ENCODE assay signal across 1 cellular context in genomic region chr1:25861316-25862286, GRCh38.
TF ChIP-seq lines count a peak whose summit lies in the region.

No MANE protein-coding gene starts in this region.

TF ChIP-seq in K562, 482 proteins besides CTCF, POLR2A, EP300 and RAD21 (continued from another document and continues in another):
- TF ChIP-seq CTBP1 (IDR thresholded peaks at IDR 0.05; ENCODE audit: borderline replicate concordance) (peak; percentile 80; the same call in 1 of the 2 replicates), ZC3H4 (CRISPR knock-in tag; IDR thresholded peaks at IDR 0.05; ENCODE audit: borderline replicate concordance) (no peak), RFX7 (CRISPR knock-in tag; IDR thresholded peaks at IDR 0.05) (0 out of 2 replicates have a peak, but pooled peaks have one; percentile 1), SP2 (IDR thresholded peaks at IDR 0.05; ENCODE audit: extremely low read depth, low read depth, low read length, poor library complexity, severe bottlenecking) (no peak), SREBF2 (CRISPR knock-in tag; IDR thresholded peaks at IDR 0.05) (no peak), E2F3 (CRISPR knock-in tag; IDR thresholded peaks at IDR 0.05) (0 out of 2 replicates have a peak, but pooled peaks have one; percentile 31), GABPB1 (CRISPR knock-in tag; IDR thresholded peaks at IDR 0.05) (no peak), ZNF274 (IDR thresholded peaks at IDR 0.05; ENCODE audit: borderline replicate concordance, low read depth, low read length) (no peak), KDM5B (IDR thresholded peaks at IDR 0.05; ENCODE audit: insufficient replicate concordance, low read depth, low read length) (no peak), PHB2 (IDR thresholded peaks at IDR 0.05; ENCODE audit: low read depth) (peak; percentile 66; the same call in 1 of the 2 replicates), ASH1L (IDR thresholded peaks at IDR 0.05; ENCODE audit: borderline replicate concordance, low read depth, partially characterized antibody) (no peak), ZNF316 (IDR thresholded peaks at IDR 0.05) (no peak), ZBTB7A (IDR thresholded peaks at IDR 0.05; ENCODE audit: borderline replicate concordance, control insufficient read depth, low read depth, low read length) (peak; percentile 98), SOX6 (IDR thresholded peaks at IDR 0.05) (peak; percentile 79), BRD9 (IDR thresholded peaks at IDR 0.05; ENCODE audit: low read depth, partially characterized antibody) (peak; percentile 72), KAT7 (CRISPR knock-in tag; IDR thresholded peaks at IDR 0.05; ENCODE audit: borderline replicate concordance) (peak; percentile 79; the same call in 1 of the 2 replicates), ESRRB (CRISPR knock-in tag; IDR thresholded peaks at IDR 0.05; ENCODE audit: borderline replicate concordance) (peak; percentile 37; the same call in 1 of the 2 replicates), CEBPB (tag; IDR thresholded peaks at IDR 0.05) (no peak), HDAC2 (IDR thresholded peaks at IDR 0.05) (peak; percentile 80; the same call in 1 of the 2 replicates), BRD4 (IDR thresholded peaks at IDR 0.05) (no peak), SRSF3 (IDR thresholded peaks at IDR 0.05; ENCODE audit: insufficient read depth, low read length) (no peak), NFIC (IDR thresholded peaks at IDR 0.05) (peak; percentile 20; the same call in 1 of the 2 replicates), ZNF512 (tag; IDR thresholded peaks at IDR 0.05) (no peak), ARID1B (IDR thresholded peaks at IDR 0.05) (peak; percentile 91), ARID3A (IDR thresholded peaks at IDR 0.05; ENCODE audit: borderline replicate concordance, low read depth, low read length) (peak; percentile 31), HCFC1 (IDR thresholded peaks at IDR 0.05; ENCODE audit: low read depth, low read length) (no peak), RBM22 (IDR thresholded peaks at IDR 0.05; ENCODE audit: low read depth, low read length, poor library complexity, severe bottlenecking) (no peak), SMARCA4 (IDR thresholded peaks at IDR 0.05) (peak; percentile 94), ZNF3 (CRISPR knock-in tag; IDR thresholded peaks at IDR 0.05) (no peak), ZBTB2 (IDR thresholded peaks at IDR 0.05) (peak; percentile 89), TARDBP (IDR thresholded peaks at IDR 0.05) (no peak), NR2C1 (IDR thresholded peaks at IDR 0.05) (peak; percentile 49; the same call in 1 of the 2 replicates), NR2C1 (tag; IDR thresholded peaks at IDR 0.05) (peak; percentile 46; the same call in 1 of the 2 replicates), PYGO2 (tag; IDR thresholded peaks at IDR 0.05) (no peak), COPS2 (conservative IDR thresholded peaks at IDR 0.05) (no peak), BHLHE40 (IDR thresholded peaks at IDR 0.05; ENCODE audit: low read length) (no peak), TAF7 (tag; IDR thresholded peaks at IDR 0.05) (0 out of 2 replicates have a peak, but pooled peaks have one; percentile 10), TCFL5 (CRISPR knock-in tag; conservative IDR thresholded peaks at IDR 0.05) (no peak), ZNF347 (CRISPR knock-in tag; IDR thresholded peaks at IDR 0.05; ENCODE audit: low read depth) (no peak), PHTF2 (CRISPR knock-in tag; IDR thresholded peaks at IDR 0.05) (no peak), DNMT1 (IDR thresholded peaks at IDR 0.05) (no peak), MIER1 (IDR thresholded peaks at IDR 0.05; ENCODE audit: low read depth) (no peak), CSDE1 (IDR thresholded peaks at IDR 0.05) (no peak), ZNF395 (CRISPR knock-in tag; IDR thresholded peaks at IDR 0.05) (peak; percentile 31; the same call in 1 of the 2 replicates), HDAC6 (IDR thresholded peaks at IDR 0.05; ENCODE audit: low read depth, low read length) (no peak), TCF3 (CRISPR knock-in tag; IDR thresholded peaks at IDR 0.05) (peak; percentile 63), GTF3C2 (IDR thresholded peaks at IDR 0.05; ENCODE audit: borderline replicate concordance, extremely low read depth, insufficient read length) (no peak), MAFG (tag; conservative IDR thresholded peaks at IDR 0.05) (no peak), GTF2A2 (tag; IDR thresholded peaks at IDR 0.05) (no peak; the same call in 1 of the 2 replicates), ZNF133 (CRISPR knock-in tag; IDR thresholded peaks at IDR 0.05) (no peak), XRCC3 (IDR thresholded peaks at IDR 0.05) (no peak), ZBTB17 (CRISPR knock-in tag; IDR thresholded peaks at IDR 0.05) (no peak), STAT5B (CRISPR knock-in tag; IDR thresholded peaks at IDR 0.05) (no peak), PTBP1 (IDR thresholded peaks at IDR 0.05; ENCODE audit: low read depth, low read length) (no peak), RNF2 (IDR thresholded peaks at IDR 0.05) (peak; percentile 94), MECOM (CRISPR knock-in tag; IDR thresholded peaks at IDR 0.05) (no peak), SMAD4 (CRISPR knock-in tag; conservative IDR thresholded peaks at IDR 0.05) (peak; percentile 70; the same call in 1 of the 2 replicates), ZBTB9 (CRISPR knock-in tag; IDR thresholded peaks at IDR 0.05) (no peak), MAX (CRISPR knock-in tag; IDR thresholded peaks at IDR 0.05) (peak; percentile 5; the same call in 1 of the 2 replicates), GATAD2A (IDR thresholded peaks at IDR 0.05) (peak; percentile 93; the same call in 1 of the 2 replicates), WHSC1 (IDR thresholded peaks at IDR 0.05; ENCODE audit: low read length) (no peak)
- TF ChIP-seq, protein P1, sequence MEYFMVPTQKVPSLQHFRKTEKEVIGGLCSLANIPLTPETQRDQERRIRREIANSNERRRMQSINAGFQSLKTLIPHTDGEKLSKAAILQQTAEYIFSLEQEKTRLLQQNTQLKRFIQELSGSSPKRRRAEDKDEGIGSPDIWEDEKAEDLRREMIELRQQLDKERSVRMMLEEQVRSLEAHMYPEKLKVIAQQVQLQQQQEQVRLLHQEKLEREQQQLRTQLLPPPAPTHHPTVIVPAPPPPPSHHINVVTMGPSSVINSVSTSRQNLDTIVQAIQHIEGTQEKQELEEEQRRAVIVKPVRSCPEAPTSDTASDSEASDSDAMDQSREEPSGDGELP (CRISPR knock-in tag; IDR thresholded peaks at IDR 0.05; ENCODE audit: borderline replicate concordance) = peak; percentile 53; the same call in 1 of the 2 replicates
- TF ChIP-seq, protein P2, sequence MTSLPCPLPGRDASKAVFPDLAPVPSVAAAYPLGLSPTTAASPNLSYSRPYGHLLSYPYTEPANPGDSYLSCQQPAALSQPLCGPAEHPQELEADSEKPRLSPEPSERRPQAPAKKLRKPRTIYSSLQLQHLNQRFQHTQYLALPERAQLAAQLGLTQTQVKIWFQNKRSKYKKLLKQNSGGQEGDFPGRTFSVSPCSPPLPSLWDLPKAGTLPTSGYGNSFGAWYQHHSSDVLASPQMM (CRISPR knock-in tag; IDR thresholded peaks at IDR 0.05) = no peak
- TF ChIP-seq, protein P3, sequence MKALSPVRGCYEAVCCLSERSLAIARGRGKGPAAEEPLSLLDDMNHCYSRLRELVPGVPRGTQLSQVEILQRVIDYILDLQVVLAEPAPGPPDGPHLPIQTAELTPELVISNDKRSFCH (CRISPR knock-in tag; IDR thresholded peaks at IDR 0.05) = no peak
- TF ChIP-seq, protein P3 (tag; IDR thresholded peaks at IDR 0.05) = peak; percentile 89
- TF ChIP-seq, protein P4, sequence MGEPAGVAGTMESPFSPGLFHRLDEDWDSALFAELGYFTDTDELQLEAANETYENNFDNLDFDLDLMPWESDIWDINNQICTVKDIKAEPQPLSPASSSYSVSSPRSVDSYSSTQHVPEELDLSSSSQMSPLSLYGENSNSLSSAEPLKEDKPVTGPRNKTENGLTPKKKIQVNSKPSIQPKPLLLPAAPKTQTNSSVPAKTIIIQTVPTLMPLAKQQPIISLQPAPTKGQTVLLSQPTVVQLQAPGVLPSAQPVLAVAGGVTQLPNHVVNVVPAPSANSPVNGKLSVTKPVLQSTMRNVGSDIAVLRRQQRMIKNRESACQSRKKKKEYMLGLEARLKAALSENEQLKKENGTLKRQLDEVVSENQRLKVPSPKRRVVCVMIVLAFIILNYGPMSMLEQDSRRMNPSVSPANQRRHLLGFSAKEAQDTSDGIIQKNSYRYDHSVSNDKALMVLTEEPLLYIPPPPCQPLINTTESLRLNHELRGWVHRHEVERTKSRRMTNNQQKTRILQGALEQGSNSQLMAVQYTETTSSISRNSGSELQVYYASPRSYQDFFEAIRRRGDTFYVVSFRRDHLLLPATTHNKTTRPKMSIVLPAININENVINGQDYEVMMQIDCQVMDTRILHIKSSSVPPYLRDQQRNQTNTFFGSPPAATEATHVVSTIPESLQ (CRISPR knock-in tag; IDR thresholded peaks at IDR 0.05) = peak; percentile 92; the same call in 1 of the 2 replicates
